In the genomic region with DNA sequence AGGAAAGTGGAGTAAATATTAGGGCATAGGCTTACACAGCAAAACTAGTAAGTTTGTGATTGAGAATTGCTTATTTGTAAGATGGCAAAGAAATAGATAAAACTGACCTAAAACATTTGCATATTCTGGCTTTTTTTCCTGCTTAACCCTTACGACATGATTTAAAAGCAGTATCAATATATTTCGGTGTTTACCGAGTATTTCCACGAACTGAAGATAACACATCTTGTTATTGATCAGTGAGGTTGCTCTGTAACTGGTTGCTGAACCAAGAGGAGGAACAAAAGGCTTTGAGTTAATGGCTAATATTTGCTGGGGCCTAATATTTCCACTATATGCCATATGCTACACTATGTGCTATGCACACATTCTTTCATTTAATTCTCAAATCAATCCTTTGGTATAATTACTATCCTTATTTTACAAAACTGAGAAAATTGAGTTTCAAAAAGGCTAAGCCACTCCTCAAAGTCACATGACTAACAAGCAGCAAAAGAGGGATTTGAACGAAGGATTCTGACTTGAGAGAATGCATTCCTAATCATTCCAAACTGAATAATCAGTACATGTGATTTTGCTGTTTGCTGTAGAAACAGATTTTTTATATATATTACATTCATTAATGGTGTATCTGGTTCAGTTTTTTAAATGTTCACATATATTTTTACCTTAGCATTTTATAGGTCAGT, we compare ENCODE assay signal across 23 cellular contexts.
DNase-seq lines count a peak whose midpoint lies in the region; ATAC-seq, FAIRE-seq and TF ChIP-seq lines count a peak whose summit lies in the region.
"Had no signal": no experiment of that assay in that cellular context is flagged by ENCODE, and none has a peak within 500 bp of the region (broad histone marks: within the 10 kb centered on the region; RNA-seq: fewer than 3 reads in every experiment).

No MANE protein-coding gene starts in this region.

- TF ChIP-seq CTCF in D721Med (IDR thresholded peaks at IDR 0.05; ENCODE audit: insufficient read depth, missing control alignments) = no peak
- TF ChIP-seq CTCF in brain (conservative IDR thresholded peaks at IDR 0.05) = no peak
- TF ChIP-seq CTCF in prostate gland (IDR thresholded peaks at IDR 0.05) = no peak

- no peaks in the 10 kb centered on the region for H3K9me3 ChIP-seq in prostate gland
- H3K9me3 ChIP-seq: BLaER1 treated with 17β-estradiol and CSF1 and Interleukin-3, amounts not matched to agents 10 nM and 100 nM; Caco-2 had no signal

- POLR2A ChIA-PET in activated CD4-positive, alpha-beta memory T cell treated with anti-CD3 and anti-CD28 coated beads for 36 hours (lab: Charles Lee) = no interaction called here

- peak overlapping the region; percentile 32 to 56 for H3K27ac ChIP-seq in prostate gland
- H3K27ac ChIP-seq: BLaER1 treated with 17β-estradiol and CSF1 and Interleukin-3, amounts not matched to agents 10 nM and 100 nM had no signal

- intact Hi-C loops in prostate gland (cut with DNase I) (loop anchor here (10.0 kb wide), 1 partner anchor 181 kb away; no protein-coding TSS in a partner anchor), left cardiac atrium (cut with DNase I) (no loop called here)
- intact Hi-C loops in activated CD4-positive, alpha-beta memory T cell treated with anti-CD3 and anti-CD28 coated beads for 36 hours (cut with micrococcal nuclease) = no loop called here

- no peak overlapping the region for H3K4me3 ChIP-seq in prostate gland
- H3K4me3 ChIP-seq: BLaER1 treated with 17β-estradiol and CSF1 and Interleukin-3, amounts not matched to agents 10 nM and 100 nM had no signal

- CTCF ChIA-PET in activated CD4-positive, alpha-beta memory T cell treated with anti-CD3 and anti-CD28 coated beads for 36 hours (lab: Charles Lee) = no interaction called here

- H3K4me3 Mint-ChIP-seq in brain = peak overlapping the region in 3 of 5 experiments; percentile 58 to 79 (median 64)
- H3K4me3 Mint-ChIP-seq in activated CD4-positive, alpha-beta memory T cell treated with anti-CD3 and anti-CD28 coated beads for 36 hours = no peak overlapping the region
- H3K4me3 Mint-ChIP-seq: CD4-positive, alpha-beta memory T cell had no signal

- FAIRE-seq in D721Med (lab: Jason Lieb, UNC) (peak; percentile 35), frontal cortex (lab: Jason Lieb, UNC) (no peak)

- H3K27ac Mint-ChIP-seq in brain = peak overlapping the region in 3 of 5 experiments; percentile 61 to 95 (median 94)
- H3K27ac Mint-ChIP-seq in activated CD4-positive, alpha-beta memory T cell treated with anti-CD3 and anti-CD28 coated beads for 36 hours = no peak overlapping the region
- H3K27ac Mint-ChIP-seq: CD4-positive, alpha-beta memory T cell had no signal

- no peaks in the 10 kb centered on the region for H3K27me3 Mint-ChIP-seq in brain
- H3K27me3 Mint-ChIP-seq in activated CD4-positive, alpha-beta memory T cell treated with anti-CD3 and anti-CD28 coated beads for 36 hours = no peaks in the 10 kb centered on the region

- H3K36me3 Mint-ChIP-seq in brain = peaks cover 11% of the 10 kb centered on the region
- H3K36me3 Mint-ChIP-seq in activated CD4-positive, alpha-beta memory T cell treated with anti-CD3 and anti-CD28 coated beads for 36 hours = no peaks in the 10 kb centered on the region
- H3K36me3 Mint-ChIP-seq: CD4-positive, alpha-beta memory T cell had no signal

- peaks cover 0 to 4% (median 0%) of the 10 kb centered on the region in 5 experiments for H3K9me3 Mint-ChIP-seq in brain
- no peaks in the 10 kb centered on the region for H3K9me3 Mint-ChIP-seq in activated CD4-positive, alpha-beta memory T cell treated with anti-CD3 and anti-CD28 coated beads for 36 hours

- H3K4me1 ChIP-seq in prostate gland (replicated peaks) = no peaks in the 10 kb centered on the region
- H3K4me1 ChIP-seq: BLaER1 treated with 17β-estradiol and CSF1 and Interleukin-3, amounts not matched to agents 10 nM and 100 nM; Caco-2 had no signal

- ATAC-seq in left cardiac atrium = no peak
- ATAC-seq: PC-3 had no signal

- no peak for TF ChIP-seq POLR2A in prostate gland (IDR thresholded peaks at IDR 0.05)

- 86% methylated on average over 5 of the region's 5 CpGs for whole genome bisulfite sequencing in prostate gland

- H3K27me3 ChIP-seq in prostate gland (replicated peaks; ENCODE audit: insufficient read depth) = no peaks in the 10 kb centered on the region
- H3K27me3 ChIP-seq: BLaER1 treated with 17β-estradiol and CSF1 and Interleukin-3, amounts not matched to agents 10 nM and 100 nM had no signal

- DNase-seq in D721Med (ENCODE audit: insufficient read length, low spot score) = no peak
- DNase-seq in globus pallidus (ENCODE audit: low spot score) = peak; percentile 66
- no peak for DNase-seq in prostate gland (ENCODE audit: low spot score)
- DNase-seq in left cardiac atrium = no peak
- no peak for DNase-seq in activated CD4-positive, alpha-beta memory T cell treated with anti-CD3 and anti-CD28 coated beads for 36 hours
- DNase-seq in mucosa of gallbladder (ENCODE audit: low spot score) = no peak
- DNase-seq in frontal cortex (ENCODE audit: low spot score in 2 of 2) = no peak
- DNase-seq: 8988T; Caco-2; CD4-positive, alpha-beta memory T cell; GF-D8; H7; IMR-90; MV-4-11; NCI-H1105 treated with DMSO at 0.1 percent for 48 hours; NCI-H1694; NCI-H2081; NCI-H446 treated with DMSO at 0.1 percent for 48 hours; NCI-H526 treated with DMSO at 0.1 percent for 48 hours; PC-3; Right ventricle myocardium superior had no signal

- H3K4me1 Mint-ChIP-seq in brain = peaks cover 75% of the 10 kb centered on the region
- no peaks in the 10 kb centered on the region for H3K4me1 Mint-ChIP-seq in activated CD4-positive, alpha-beta memory T cell treated with anti-CD3 and anti-CD28 coated beads for 36 hours (ENCODE audit: low read depth)
- H3K4me1 Mint-ChIP-seq: CD4-positive, alpha-beta memory T cell had no signal

- H3K36me3 ChIP-seq in prostate gland = no peaks in the 10 kb centered on the region
- H3K36me3 ChIP-seq: BLaER1 treated with 17β-estradiol and CSF1 and Interleukin-3, amounts not matched to agents 10 nM and 100 nM had no signal
